ENCODE assay signal across 12 cellular contexts in genomic region chr22:33897621-33897910, GRCh38. TPM values are rescaled to one million over a fixed set of nuclear protein-coding genes. Genes with fewer than 3 reads are reported as not detected.
DNase-seq lines count a peak whose midpoint lies in the region; ATAC-seq and TF ChIP-seq lines count a peak whose summit lies in the region.
"Had no signal": no experiment of that assay in that cellular context is flagged by ENCODE, and none has a peak within 500 bp of the region (broad histone marks: within the 10 kb centered on the region; RNA-seq: fewer than 3 reads in every experiment).

No MANE protein-coding gene starts in this region.

- 48 to 67% (median 57%) methylated on average over 6 of the region's 6 CpGs for WGBS in stomach, 5 donors

- H3K27me3 ChIP-seq in HAP-1 (ENCODE audit: low read depth): no peaks in the 10 kb centered on the region
- no peaks in the 10 kb centered on the region for H3K27me3 ChIP-seq in iPS-15b (ENCODE audit: control insufficient read depth, insufficient read depth, low read length)
- H3K27me3 ChIP-seq in stomach: no peaks in the 10 kb centered on the region
- H3K27me3 ChIP-seq in PC-3 (ENCODE audit: low read length): no peaks in the 10 kb centered on the region

- CTCF ChIA-PET in PC-3 (lab: Charles Lee): no interaction called here

- H3K9me3 ChIP-seq in HAP-1 (0 out of 2 replicates have a peak, but pooled peaks cover 2% of the 10 kb centered on the region), iPS-15b (ENCODE audit: control insufficient read depth, insufficient read depth, low read length) (no peaks in the 10 kb centered on the region), stomach (no peaks in the 10 kb centered on the region), PC-3 (ENCODE audit: low read length) (no peaks in the 10 kb centered on the region; the same call in 1 of the 2 replicates)
- H3K9me3 ChIP-seq: lower lobe of right lung had no signal

- DNase-seq in DMS153 (lab: John Stamatoyannopoulos, UW): peak; percentile 74
- peak; percentile 57 to 63 for DNase-seq in HAP-1 (ENCODE audit: low spot score in 2 of 2)
- DNase-seq in NCI-H774 (lab: John Stamatoyannopoulos, UW): peak; percentile 30
- no peak for DNase-seq in GM20000 (ENCODE audit: low spot score)
- DNase-seq in stomach: no peak
- DNase-seq in mucosa of gallbladder (ENCODE audit: low spot score): no peak
- DNase-seq in PC-3: no peak
- DNase-seq: activated CD8-positive, alpha-beta T cell treated with anti-CD3 and anti-CD28 coated beads, Interleukin-2, amount 10 ng/mL, durations not matched to agents 7 days and 5 days; lower lobe of right lung; substantia nigra had no signal

- TF ChIP-seq POLR2A in stomach (IDR thresholded peaks at IDR 0.05): no peak

- H3K9ac ChIP-seq in iPS-15b (ENCODE audit: low read depth, low read length): peak overlapping the region; percentile 8
- no peak overlapping the region for H3K9ac ChIP-seq in PC-3 (ENCODE audit: low read length)

- H3K4me1 ChIP-seq in HAP-1: peaks cover 19% of the 10 kb centered on the region
- peaks cover 81% of the 10 kb centered on the region for H3K4me1 ChIP-seq in iPS-15b (ENCODE audit: control insufficient read depth, insufficient read depth, low read length)
- peaks cover 6 to 37% (median 22%) of the 10 kb centered on the region in 4 donors for H3K4me1 ChIP-seq in stomach
- H3K4me1 ChIP-seq in PC-3 (ENCODE audit: insufficient read depth, low read length): no peaks in the 10 kb centered on the region
- H3K4me1 ChIP-seq: lower lobe of right lung had no signal

- ATAC-seq in PC-3: no peak
- ATAC-seq: activated CD8-positive, alpha-beta T cell treated with anti-CD3 and anti-CD28 coated beads, Interleukin-2, amount 10 ng/mL, durations not matched to agents 7 days and 5 days; lower lobe of right lung; natural killer cell treated with Interleukin-12 subunit alpha and Interleukin-12 subunit beta and Interleukin-15 and Interleukin-18, amount 100 ng/mL, for 72 hours had no signal

- no peaks in the 10 kb centered on the region for H3K9me2 ChIP-seq in PC-3 (replicated peaks; ENCODE audit: low read length)

- TF ChIP-seq CTCF in GM20000 (IDR thresholded peaks at IDR 0.05; ENCODE audit: extremely low read depth, missing control alignments): no peak
- no peak for TF ChIP-seq CTCF in stomach (IDR thresholded peaks at IDR 0.05)
- TF ChIP-seq CTCF in PC-3 (conservative IDR thresholded peaks at IDR 0.05; ENCODE audit: low read depth, low read length): no peak

- no peaks in the 10 kb centered on the region for H3K79me2 ChIP-seq in PC-3 (ENCODE audit: low read length)

- no TSS peak for BruUV-seq in PC-3 (replicated peaks; lab: Mats Ljungman, UMichigan)

- H3K36me3 ChIP-seq in HAP-1 (replicated peaks): no peaks in the 10 kb centered on the region
- H3K36me3 ChIP-seq in iPS-15b (ENCODE audit: control insufficient read depth, insufficient read depth, low read length): no peaks in the 10 kb centered on the region
- no peaks in the 10 kb centered on the region for H3K36me3 ChIP-seq in stomach
- no peaks in the 10 kb centered on the region for H3K36me3 ChIP-seq in PC-3 (ENCODE audit: low read depth, low read length)
- H3K36me3 ChIP-seq: lower lobe of right lung had no signal

- H3F3A ChIP-seq in PC-3 (ENCODE audit: low read length, unreplicated experiment): no peaks in the 10 kb centered on the region

- no peak overlapping the region for H2AFZ ChIP-seq in PC-3 (ENCODE audit: low read length)

- in situ Hi-C loops in HAP-1 (cut with MboI; ENCODE audit: low sequenced_read_pairs): no loop called here

- intact Hi-C loops in stomach (cut with DNase I; ENCODE audit: low total_unique reads) (no loop called here), PC-3 (cut with micrococcal nuclease) (no loop called here)

- no peak for TF ChIP-seq EP300 in stomach (IDR thresholded peaks at IDR 0.05)

- H3K4me2 ChIP-seq in PC-3 (ENCODE audit: low read length): no peak overlapping the region

- POLR2A ChIA-PET in PC-3 (lab: Charles Lee; ENCODE audit: unreplicated experiment): no interaction called here

- no peak overlapping the region for H3K4me3 ChIP-seq in HAP-1
- no peak overlapping the region for H3K4me3 ChIP-seq in iPS-15b (ENCODE audit: low read depth, low read length)
- no peak overlapping the region for H3K4me3 ChIP-seq in stomach
- no peak overlapping the region for H3K4me3 ChIP-seq in PC-3 (ENCODE audit: low read length)
- H3K4me3 ChIP-seq: lower lobe of right lung had no signal

- no peaks in the 10 kb centered on the region for H4K20me1 ChIP-seq in PC-3 (ENCODE audit: low read length)

- H3K27ac ChIP-seq in stomach: peak overlapping the region in 1 of 5 donors; percentile 52
- no peak overlapping the region for H3K27ac ChIP-seq in PC-3 (ENCODE audit: low read length)
- H3K27ac ChIP-seq: lower lobe of right lung had no signal

RNA-seq across cellular contexts. Expression of gene LARGE1, which starts 22.7 kb away (rescaled TPM):
- 100 to 1,000 TPM in 2 of 5 donors, 10 to 100 TPM in 3; 36.9 to 110 (median 86.6) TPM for total RNA-seq in stomach
- 1 to 10 TPM; 3.5 to 7.8 (median 4.6) TPM for polyA plus RNA-seq in stomach
- total RNA-seq in mucosa of gallbladder: 65.6 TPM
- 1.3 and 3.5 TPM in 2 replicates for total RNA-seq in PC-3 (2014; rRNA removed)

Comparison
In these comparisons a context has a peak if more than half of its experiments do, and no peak if none do; other contexts are left out.
1. DNase-seq: peak in DMS153 (single experiment), HAP-1 (2 of 2) and NCI-H774 (single experiment); none in GM20000 (single experiment), stomach (single experiment), mucosa of gallbladder (single experiment) and PC-3 (single experiment).